8 cellular contexts compared by ENCODE assay signal in the genomic region with DNA sequence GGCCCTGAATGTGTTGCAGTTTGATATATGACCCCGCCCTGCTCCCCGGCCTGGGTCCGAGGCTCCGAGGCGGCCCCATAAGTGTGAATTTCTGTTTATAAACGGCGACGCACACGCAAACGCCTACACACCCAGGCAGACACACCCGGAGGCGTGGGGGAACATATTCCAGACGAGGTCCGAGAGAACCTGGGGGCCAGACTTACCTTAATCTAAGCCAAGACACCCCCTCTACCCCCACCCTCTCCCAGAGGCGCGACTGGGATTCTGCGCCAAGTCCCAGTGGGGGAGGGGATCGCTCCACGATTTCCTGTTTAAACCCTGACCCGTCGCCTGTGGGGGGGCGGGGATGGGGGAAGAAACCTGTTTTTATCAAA. TPM values are rescaled to one million over a fixed set of nuclear protein-coding genes. Genes with fewer than 3 reads are reported as not detected.
DNase-seq lines count a peak whose midpoint lies in the region; ATAC-seq and TF ChIP-seq lines count a peak whose summit lies in the region.

No MANE protein-coding gene starts in this region.

- intact Hi-C loops in OCI-LY7 (cut with micrococcal nuclease; ENCODE audit: unreplicated experiment) = loop anchor here (1.0 to 10.0 kb wide), 2 partner anchors 35 to 336 kb away; a partner anchor contains a TSS

- no TSS peak for BruUV-seq in OCI-LY7 (replicated peaks; lab: Mats Ljungman, UMichigan)

- H3K4me1 ChIP-seq in OCI-LY7 (ENCODE audit: insufficient read depth, low read length, poor library complexity, severe bottlenecking) = peaks cover 56% of the 10 kb centered on the region

- H4K20me1 ChIP-seq in OCI-LY7 (ENCODE audit: insufficient read depth, low read length) = no peaks in the 10 kb centered on the region

- CTCF ChIA-PET in OCI-LY7 (lab: Charles Lee; ENCODE audit: unreplicated experiment) = no interaction called here

- peaks cover 42% of the 10 kb centered on the region for H3K4me1 Mint-ChIP-seq in stimulated activated effector memory CD8-positive, alpha-beta T cell treated with anti-CD3 and anti-CD28 coated beads, Interleukin-12 subunit alpha, Interleukin-12 subunit beta, amount 100 ng/mL, for 72 hours

- H3K9me2 ChIP-seq in OCI-LY7 (ENCODE audit: insufficient read depth, low read length) = no peaks in the 10 kb centered on the region

- H3K36me3 ChIP-seq in OCI-LY7 (ENCODE audit: insufficient read depth, low read length) = no peaks in the 10 kb centered on the region

- no peaks in the 10 kb centered on the region for H3K79me2 ChIP-seq in OCI-LY7 (ENCODE audit: insufficient read depth, low read depth, low read length)

- TF ChIP-seq CTCF in OCI-LY7 (conservative IDR thresholded peaks at IDR 0.05; ENCODE audit: low read length) (no peak), fibroblast of mammary gland (conservative IDR thresholded peaks at IDR 0.05; ENCODE audit: control insufficient read depth, insufficient read depth, low read depth, low read length) (no peak)

- H3K4me2 ChIP-seq in OCI-LY7 (ENCODE audit: low read length) = peak overlapping the region; percentile 82

- H3K27ac Mint-ChIP-seq in stimulated activated effector memory CD8-positive, alpha-beta T cell treated with anti-CD3 and anti-CD28 coated beads, Interleukin-12 subunit alpha, Interleukin-12 subunit beta, amount 100 ng/mL, for 72 hours = peak overlapping the region; percentile 87

- no peaks in the 10 kb centered on the region for H3K9me3 ChIP-seq in OCI-LY7 (ENCODE audit: low read length)

- H2AFZ ChIP-seq in OCI-LY7 (ENCODE audit: low read length) = peak overlapping the region; percentile 55; the same call in 1 of the 2 replicates

- POLR2A ChIA-PET in OCI-LY7 (lab: Charles Lee) = no interaction called here

- peak overlapping the region; percentile 83 for H3K27ac ChIP-seq in OCI-LY7 (ENCODE audit: low read depth, low read length, poor library complexity, severe bottlenecking)

- peaks cover 6% of the 10 kb centered on the region for H3K36me3 Mint-ChIP-seq in stimulated activated effector memory CD8-positive, alpha-beta T cell treated with anti-CD3 and anti-CD28 coated beads, Interleukin-12 subunit alpha, Interleukin-12 subunit beta, amount 100 ng/mL, for 72 hours

- DNase-seq in NCI-H1417 (lab: John Stamatoyannopoulos, UW) = peak; percentile 29 to 82 (median 74)
- DNase-seq in NCI-H1417 treated with DMSO at 0.1 percent for 48 hours (lab: John Stamatoyannopoulos, UW) = no peak
- peak; percentile 38 for DNase-seq in OCI-LY7 (ENCODE audit: low spot score)
- DNase-seq in fibroblast of mammary gland (ENCODE audit: low read depth) = peak; percentile 80
- no peak for DNase-seq in stimulated activated effector memory CD8-positive, alpha-beta T cell treated with anti-CD3 and anti-CD28 coated beads, Interleukin-12 subunit alpha, Interleukin-12 subunit beta, amount 100 ng/mL, for 72 hours (ENCODE audit: low spot score in 2 of 2)
- no peak for DNase-seq in A172 (ENCODE audit: low spot score)
- DNase-seq in activated CD4-positive, CD25-positive, alpha-beta regulatory T cell treated with anti-CD3 and anti-CD28 coated beads, Interleukin-2, amount 50 U/mL, for 72 hours = no peak
- no peak for DNase-seq in DMS79 (lab: John Stamatoyannopoulos, UW)

- H3K9me3 Mint-ChIP-seq in stimulated activated effector memory CD8-positive, alpha-beta T cell treated with anti-CD3 and anti-CD28 coated beads, Interleukin-12 subunit alpha, Interleukin-12 subunit beta, amount 100 ng/mL, for 72 hours = no peaks in the 10 kb centered on the region

- ATAC-seq in stimulated activated effector memory CD8-positive, alpha-beta T cell treated with anti-CD3 and anti-CD28 coated beads, Interleukin-12 subunit alpha, Interleukin-12 subunit beta, amount 100 ng/mL, for 72 hours = no peak

- peak overlapping the region; percentile 84 for H3K4me3 Mint-ChIP-seq in stimulated activated effector memory CD8-positive, alpha-beta T cell treated with anti-CD3 and anti-CD28 coated beads, Interleukin-12 subunit alpha, Interleukin-12 subunit beta, amount 100 ng/mL, for 72 hours

- H3K4me3 ChIP-seq in OCI-LY7 (ENCODE audit: low read depth, low read length, poor library complexity, severe bottlenecking) (peak overlapping the region; percentile 77), fibroblast of mammary gland (ENCODE audit: control insufficient read depth, low read depth, low read length) (peak overlapping the region; percentile 94)

RNA-seq across cellular contexts. Expression of a gene that starts 9.6 kb away (rescaled TPM):
- 0.92 and 1.6 TPM in 2 replicates for total RNA-seq in OCI-LY7 (2014; rRNA removed; shearing (Covaris generic))
- total RNA-seq in OCI-LY7 (2022) = 2.7 and 3.7 TPM in 2 replicates
- total RNA-seq in A172 (2014; rRNA removed; shearing (Covaris generic)) = 0.31 and 2.5 TPM in 2 replicates

RNA-seq across cellular contexts. Expression of a gene that starts 9.8 kb away (rescaled TPM):
- total RNA-seq in OCI-LY7 (2014; rRNA removed; shearing (Covaris generic)) = not detected in 2 replicates
- total RNA-seq in OCI-LY7 (2022) = not detected in 2 replicates
- total RNA-seq in A172 (2014; rRNA removed; shearing (Covaris generic)) = not detected in 2 replicates

RNA-seq across cellular contexts. Expression of a gene that starts 14.3 kb away (rescaled TPM):
- not detected in 2 replicates for total RNA-seq in OCI-LY7 (2014; rRNA removed; shearing (Covaris generic))
- not detected in 2 replicates for total RNA-seq in OCI-LY7 (2022)
- total RNA-seq in A172 (2014; rRNA removed; shearing (Covaris generic)) = 0.57 TPM in 1 of 2 replicates, not detected in the other

RNA-seq across cellular contexts. Expression of a gene that starts 18.6 kb away (rescaled TPM):
- total RNA-seq in OCI-LY7 (2014; rRNA removed; shearing (Covaris generic)) = not detected in 2 replicates
- total RNA-seq in OCI-LY7 (2022) = 0.42 and 0.57 TPM in 2 replicates
- 6.3 and 11.0 TPM in 2 replicates for total RNA-seq in A172 (2014; rRNA removed; shearing (Covaris generic))

RNA-seq across cellular contexts. Expression of a gene that starts 33.6 kb away (rescaled TPM):
- total RNA-seq in OCI-LY7 (2014; rRNA removed; shearing (Covaris generic)) = 0.28 TPM in 1 of 2 replicates, not detected in the other
- 0.25 TPM in 1 of 2 replicates, not detected in the other for total RNA-seq in OCI-LY7 (2022)
- total RNA-seq in A172 (2014; rRNA removed; shearing (Covaris generic)) = 4.4 and 4.9 TPM in 2 replicates

Comparison
In these comparisons a context has a peak if more than half of its experiments do, and no peak if none do; other contexts are left out.
1. DNase-seq: peak in NCI-H1417 (3 of 3), OCI-LY7 (single experiment) and fibroblast of mammary gland (single experiment); none in NCI-H1417 treated with DMSO at 0.1 percent for 48 hours (single experiment), stimulated activated effector memory CD8-positive, alpha-beta T cell treated with anti-CD3 and anti-CD28 coated beads, Interleukin-12 subunit alpha, Interleukin-12 subunit beta, amount 100 ng/mL, for 72 hours (0 of 2), A172 (single experiment), activated CD4-positive, CD25-positive, alpha-beta regulatory T cell treated with anti-CD3 and anti-CD28 coated beads, Interleukin-2, amount 50 U/mL, for 72 hours (single experiment) and DMS79 (single experiment).